20 cellular contexts compared by ENCODE assay signal in the genomic region with DNA sequence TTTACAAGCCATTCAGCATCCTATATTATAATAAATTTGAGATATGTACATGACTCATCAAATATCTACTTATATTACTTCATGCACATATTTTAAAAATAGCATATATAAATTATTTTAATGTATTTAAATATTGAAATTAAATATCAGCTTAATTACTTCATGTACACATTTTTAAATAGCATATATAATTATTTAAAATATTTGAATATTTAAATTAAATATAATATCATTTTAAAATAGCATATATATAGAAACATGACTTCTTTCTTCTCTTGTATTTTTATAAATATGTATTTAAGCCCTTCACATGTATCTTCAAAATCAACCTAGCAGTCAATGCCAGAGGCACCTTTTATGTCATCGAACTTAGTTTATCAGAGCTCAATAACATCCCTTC.
DNase-seq lines count a peak whose midpoint lies in the region; ATAC-seq, FAIRE-seq and TF ChIP-seq lines count a peak whose summit lies in the region.
"Had no signal": no experiment of that assay in that cellular context is flagged by ENCODE, and none has a peak within 500 bp of the region (broad histone marks: within the 10 kb centered on the region; RNA-seq: fewer than 3 reads in every experiment).

No MANE protein-coding gene starts in this region.

- CTCF ChIA-PET in WTC11 (lab: Charles Lee) = no interaction called here

- peaks cover 3% of the 10 kb centered on the region; the same call in 1 of the 2 replicates for H3K9me3 Mint-ChIP-seq in WTC11

- no peak overlapping the region for H3K9ac ChIP-seq in Karpas-422 (ENCODE audit: low read length)
- H3K9ac ChIP-seq: GM23248 had no signal

- H4K20me1 ChIP-seq in Karpas-422 (ENCODE audit: insufficient read depth, low read depth, low read length) = no peaks in the 10 kb centered on the region

- no peak overlapping the region for H3K4me3 ChIP-seq in Karpas-422 (ENCODE audit: low read length)
- H3K4me3 ChIP-seq: GM23248 had no signal

- H3K9me2 ChIP-seq in Karpas-422 (replicated peaks; ENCODE audit: insufficient read depth, low read length) = no peaks in the 10 kb centered on the region

- H3K4me2 ChIP-seq in Karpas-422 (ENCODE audit: low read depth, low read length, poor library complexity, severe bottlenecking) = no peak overlapping the region

- no peaks in the 10 kb centered on the region for H3K4me1 ChIP-seq in Karpas-422 (ENCODE audit: low read length)

- H3K27ac ChIP-seq in Karpas-422 (ENCODE audit: low read length) = no peak overlapping the region
- H3K27ac ChIP-seq: GM23248 had no signal

- H3K4me1 Mint-ChIP-seq in WTC11 = peaks cover 3% of the 10 kb centered on the region
- H3K4me1 Mint-ChIP-seq: CD4-positive, alpha-beta memory T cell had no signal

- peaks cover 38% of the 10 kb centered on the region for H3K9me3 ChIP-seq in Karpas-422 (ENCODE audit: low read length)

- H2AFZ ChIP-seq in Karpas-422 (ENCODE audit: low read length) = no peak overlapping the region
- H2AFZ ChIP-seq: GM23248 had no signal

- DNase-seq in WTC11 (ENCODE audit: low spot score) = no peak
- no peak for DNase-seq in frontal cortex (ENCODE audit: low spot score in 2 of 2)
- no peak for DNase-seq in Karpas-422
- DNase-seq: 8988T; C1 segment of cervical spinal cord; Calu3; CD4-positive, alpha-beta memory T cell; COR-L47; DMS53; DMS79 treated with DMSO at 0.1 percent for 48 hours; GM23248; H7; HCEC 1CT had no signal

- no peaks in the 10 kb centered on the region for H3K36me3 Mint-ChIP-seq in WTC11
- H3K36me3 Mint-ChIP-seq: CD4-positive, alpha-beta memory T cell had no signal

- no peaks in the 10 kb centered on the region for H3K79me2 ChIP-seq in Karpas-422 (ENCODE audit: low read length)

- FAIRE-seq in G401.6 (lab: Jason Lieb, UNC) (peak; percentile 90), frontal cortex (lab: Jason Lieb, UNC) (peak; percentile 96)
- FAIRE-seq: GM12892, GM19239, H1 had no signal

- TF ChIP-seq CTCF in WTC11 (IDR thresholded peaks at IDR 0.05) = no peak

- H3K27me3 Mint-ChIP-seq in WTC11 (ENCODE audit: low read depth) = no peaks in the 10 kb centered on the region
- H3K27me3 Mint-ChIP-seq: CD4-positive, alpha-beta memory T cell had no signal

- POLR2A ChIA-PET in WTC11 (lab: Charles Lee) = no interaction called here

- no peak overlapping the region for H3K27ac Mint-ChIP-seq in WTC11
- H3K27ac Mint-ChIP-seq: CD4-positive, alpha-beta memory T cell had no signal

- H3K36me3 ChIP-seq in Karpas-422 (ENCODE audit: insufficient read depth, low read length) = no peaks in the 10 kb centered on the region

- H3K4me3 Mint-ChIP-seq in WTC11 = no peak overlapping the region
- H3K4me3 Mint-ChIP-seq: CD4-positive, alpha-beta memory T cell had no signal

- no peaks in the 10 kb centered on the region for H3K27me3 ChIP-seq in Karpas-422 (ENCODE audit: low read length)

- no peak for ATAC-seq in WTC11
- no peak for ATAC-seq in HG02588 (IDR thresholded peaks at IDR 0.05; ENCODE audit: unreplicated experiment)
- ATAC-seq in GM18868 (IDR thresholded peaks at IDR 0.05; ENCODE audit: unreplicated experiment) = no peak
- ATAC-seq in HG03025 (IDR thresholded peaks at IDR 0.05; ENCODE audit: low FRiP score, unreplicated experiment) = no peak

TF ChIP-seq in WTC11, 78 proteins besides CTCF, POLR2A, EP300 and RAD21:
- TF ChIP-seq TCF7 (CRISPR knock-in tag; IDR thresholded peaks at IDR 0.05; ENCODE audit: low read depth) (no peak), NR3C1 (CRISPR knock-in tag; conservative IDR thresholded peaks at IDR 0.05; ENCODE audit: low read depth) (no peak), ZNF121 (CRISPR knock-in tag; IDR thresholded peaks at IDR 0.05) (no peak), HMGA2 (CRISPR knock-in tag; IDR thresholded peaks at IDR 0.05) (peak; percentile 91), ELF4 (CRISPR knock-in tag; IDR thresholded peaks at IDR 0.05; ENCODE audit: low read depth) (no peak)
- TF ChIP-seq, protein P1, sequence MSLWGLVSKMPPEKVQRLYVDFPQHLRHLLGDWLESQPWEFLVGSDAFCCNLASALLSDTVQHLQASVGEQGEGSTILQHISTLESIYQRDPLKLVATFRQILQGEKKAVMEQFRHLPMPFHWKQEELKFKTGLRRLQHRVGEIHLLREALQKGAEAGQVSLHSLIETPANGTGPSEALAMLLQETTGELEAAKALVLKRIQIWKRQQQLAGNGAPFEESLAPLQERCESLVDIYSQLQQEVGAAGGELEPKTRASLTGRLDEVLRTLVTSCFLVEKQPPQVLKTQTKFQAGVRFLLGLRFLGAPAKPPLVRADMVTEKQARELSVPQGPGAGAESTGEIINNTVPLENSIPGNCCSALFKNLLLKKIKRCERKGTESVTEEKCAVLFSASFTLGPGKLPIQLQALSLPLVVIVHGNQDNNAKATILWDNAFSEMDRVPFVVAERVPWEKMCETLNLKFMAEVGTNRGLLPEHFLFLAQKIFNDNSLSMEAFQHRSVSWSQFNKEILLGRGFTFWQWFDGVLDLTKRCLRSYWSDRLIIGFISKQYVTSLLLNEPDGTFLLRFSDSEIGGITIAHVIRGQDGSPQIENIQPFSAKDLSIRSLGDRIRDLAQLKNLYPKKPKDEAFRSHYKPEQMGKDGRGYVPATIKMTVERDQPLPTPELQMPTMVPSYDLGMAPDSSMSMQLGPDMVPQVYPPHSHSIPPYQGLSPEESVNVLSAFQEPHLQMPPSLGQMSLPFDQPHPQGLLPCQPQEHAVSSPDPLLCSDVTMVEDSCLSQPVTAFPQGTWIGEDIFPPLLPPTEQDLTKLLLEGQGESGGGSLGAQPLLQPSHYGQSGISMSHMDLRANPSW (CRISPR knock-in tag; conservative IDR thresholded peaks at IDR 0.05; ENCODE audit: low read depth) = no peak
TF ChIP-seq in WTC11: peak in this region for 1.
